1 cellular context compared by ENCODE assay signal in the genomic region with DNA sequence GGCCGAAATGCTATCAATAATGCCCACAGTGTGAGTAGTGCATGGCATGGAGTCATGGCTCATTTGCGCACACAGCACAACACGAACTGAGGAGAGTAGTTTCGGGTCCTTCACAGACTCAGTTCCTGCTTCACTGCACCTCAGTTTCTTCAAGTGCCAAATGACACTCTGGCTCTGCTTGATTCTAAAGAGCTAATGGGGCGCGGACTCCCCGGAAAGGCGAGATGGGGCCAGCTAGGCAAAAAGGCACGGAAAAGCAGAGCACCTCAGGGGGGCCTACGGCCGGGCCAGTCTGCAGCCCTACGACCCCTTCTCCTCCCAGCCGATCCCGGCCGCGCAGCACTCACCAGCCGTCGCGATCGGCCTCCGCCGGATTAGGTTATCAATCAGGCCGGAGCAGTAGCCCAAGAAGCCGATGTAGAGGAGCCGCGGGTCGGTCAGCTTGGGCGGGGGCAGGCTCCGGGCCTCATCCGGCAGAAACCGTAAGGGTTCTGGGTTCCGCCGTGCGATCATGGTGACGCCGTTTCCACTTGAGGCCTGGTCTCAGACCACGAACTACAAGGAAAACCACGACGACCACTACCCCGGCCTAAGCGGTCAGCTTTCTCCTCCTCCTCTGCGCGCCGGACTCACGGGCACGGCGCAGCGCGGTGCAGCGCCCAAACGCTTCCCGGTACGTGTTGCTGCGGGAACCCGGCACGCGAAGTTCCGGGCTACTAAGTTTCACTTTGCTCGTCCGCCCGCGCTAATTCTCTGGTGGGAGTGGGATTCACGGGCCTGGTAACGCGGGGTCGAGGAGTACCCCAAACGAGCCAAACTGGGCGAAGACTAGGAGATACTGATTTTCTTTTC.
TF ChIP-seq lines count a peak whose summit lies in the region.

A gene (minus strand): TSS at position 631 of the 852 bp plus-strand sequence. CDS start 118 bp downstream, at position 513.

TF ChIP-seq in K562, 482 proteins besides CTCF, POLR2A, EP300 and RAD21 (continued from another document and continues in another):
- TF ChIP-seq POLR3A (IDR thresholded peaks at IDR 0.05; ENCODE audit: borderline replicate concordance, extremely low read depth, insufficient read depth, insufficient read length) = no peak
- TF ChIP-seq FOXA1 (IDR thresholded peaks at IDR 0.05; ENCODE audit: borderline replicate concordance) = no peak
- TF ChIP-seq, protein P1, sequence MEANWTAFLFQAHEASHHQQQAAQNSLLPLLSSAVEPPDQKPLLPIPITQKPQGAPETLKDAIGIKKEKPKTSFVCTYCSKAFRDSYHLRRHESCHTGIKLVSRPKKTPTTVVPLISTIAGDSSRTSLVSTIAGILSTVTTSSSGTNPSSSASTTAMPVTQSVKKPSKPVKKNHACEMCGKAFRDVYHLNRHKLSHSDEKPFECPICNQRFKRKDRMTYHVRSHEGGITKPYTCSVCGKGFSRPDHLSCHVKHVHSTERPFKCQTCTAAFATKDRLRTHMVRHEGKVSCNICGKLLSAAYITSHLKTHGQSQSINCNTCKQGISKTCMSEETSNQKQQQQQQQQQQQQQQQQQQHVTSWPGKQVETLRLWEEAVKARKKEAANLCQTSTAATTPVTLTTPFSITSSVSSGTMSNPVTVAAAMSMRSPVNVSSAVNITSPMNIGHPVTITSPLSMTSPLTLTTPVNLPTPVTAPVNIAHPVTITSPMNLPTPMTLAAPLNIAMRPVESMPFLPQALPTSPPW (CRISPR knock-in tag; IDR thresholded peaks at IDR 0.05) = peak; percentile 63
- peak; percentile 44; the same call in 1 of the 2 replicates for TF ChIP-seq E2F3 (CRISPR knock-in tag; IDR thresholded peaks at IDR 0.05)
- no peak for TF ChIP-seq OTX1 (CRISPR knock-in tag; IDR thresholded peaks at IDR 0.05)
- no peak for TF ChIP-seq PRMT5 (CRISPR knock-in tag; IDR thresholded peaks at IDR 0.05)
- TF ChIP-seq ILF3 (IDR thresholded peaks at IDR 0.05; ENCODE audit: borderline replicate concordance) = no peak
- TF ChIP-seq, protein P2, sequence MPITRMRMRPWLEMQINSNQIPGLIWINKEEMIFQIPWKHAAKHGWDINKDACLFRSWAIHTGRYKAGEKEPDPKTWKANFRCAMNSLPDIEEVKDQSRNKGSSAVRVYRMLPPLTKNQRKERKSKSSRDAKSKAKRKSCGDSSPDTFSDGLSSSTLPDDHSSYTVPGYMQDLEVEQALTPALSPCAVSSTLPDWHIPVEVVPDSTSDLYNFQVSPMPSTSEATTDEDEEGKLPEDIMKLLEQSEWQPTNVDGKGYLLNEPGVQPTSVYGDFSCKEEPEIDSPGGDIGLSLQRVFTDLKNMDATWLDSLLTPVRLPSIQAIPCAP (CRISPR knock-in tag; IDR thresholded peaks at IDR 0.05; ENCODE audit: borderline replicate concordance) = no peak
- TF ChIP-seq, protein P3, sequence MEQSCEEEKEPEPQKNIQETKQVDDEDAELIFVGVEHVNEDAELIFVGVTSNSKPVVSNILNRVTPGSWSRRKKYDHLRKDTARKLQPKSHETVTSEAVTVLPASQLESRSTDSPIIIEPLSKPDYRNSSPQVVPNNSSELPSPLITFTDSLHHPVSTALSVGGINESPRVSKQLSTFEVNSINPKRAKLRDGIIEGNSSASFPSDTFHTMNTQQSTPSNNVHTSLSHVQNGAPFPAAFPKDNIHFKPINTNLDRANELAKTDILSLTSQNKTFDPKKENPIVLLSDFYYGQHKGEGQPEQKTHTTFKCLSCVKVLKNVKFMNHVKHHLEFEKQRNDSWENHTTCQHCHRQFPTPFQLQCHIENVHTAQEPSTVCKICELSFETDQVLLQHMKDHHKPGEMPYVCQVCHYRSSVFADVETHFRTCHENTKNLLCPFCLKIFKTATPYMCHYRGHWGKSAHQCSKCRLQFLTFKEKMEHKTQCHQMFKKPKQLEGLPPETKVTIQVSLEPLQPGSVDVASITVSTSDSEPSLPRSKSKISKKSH (CRISPR knock-in tag; IDR thresholded peaks at IDR 0.05) = no peak
- TF ChIP-seq L3MBTL2 (IDR thresholded peaks at IDR 0.05) = peak; percentile 82
- TF ChIP-seq, protein P4, sequence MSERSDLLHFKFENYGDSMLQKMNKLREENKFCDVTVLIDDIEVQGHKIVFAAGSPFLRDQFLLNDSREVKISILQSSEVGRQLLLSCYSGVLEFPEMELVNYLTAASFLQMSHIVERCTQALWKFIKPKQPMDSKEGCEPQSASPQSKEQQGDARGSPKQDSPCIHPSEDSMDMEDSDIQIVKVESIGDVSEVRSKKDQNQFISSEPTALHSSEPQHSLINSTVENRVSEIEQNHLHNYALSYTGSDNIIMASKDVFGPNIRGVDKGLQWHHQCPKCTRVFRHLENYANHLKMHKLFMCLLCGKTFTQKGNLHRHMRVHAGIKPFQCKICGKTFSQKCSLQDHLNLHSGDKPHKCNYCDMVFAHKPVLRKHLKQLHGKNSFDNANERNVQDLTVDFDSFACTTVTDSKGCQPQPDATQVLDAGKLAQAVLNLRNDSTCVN (CRISPR knock-in tag; IDR thresholded peaks at IDR 0.05) = no peak
- 0 out of 4 replicates have a peak, but pooled peaks of 1 of the 2 experiments have one; percentile 37 for TF ChIP-seq KDM4B (IDR thresholded peaks at IDR 0.05; ENCODE audit: borderline replicate concordance in 2 of 2, low read depth in 1 of 2)
- TF ChIP-seq, protein P5, sequence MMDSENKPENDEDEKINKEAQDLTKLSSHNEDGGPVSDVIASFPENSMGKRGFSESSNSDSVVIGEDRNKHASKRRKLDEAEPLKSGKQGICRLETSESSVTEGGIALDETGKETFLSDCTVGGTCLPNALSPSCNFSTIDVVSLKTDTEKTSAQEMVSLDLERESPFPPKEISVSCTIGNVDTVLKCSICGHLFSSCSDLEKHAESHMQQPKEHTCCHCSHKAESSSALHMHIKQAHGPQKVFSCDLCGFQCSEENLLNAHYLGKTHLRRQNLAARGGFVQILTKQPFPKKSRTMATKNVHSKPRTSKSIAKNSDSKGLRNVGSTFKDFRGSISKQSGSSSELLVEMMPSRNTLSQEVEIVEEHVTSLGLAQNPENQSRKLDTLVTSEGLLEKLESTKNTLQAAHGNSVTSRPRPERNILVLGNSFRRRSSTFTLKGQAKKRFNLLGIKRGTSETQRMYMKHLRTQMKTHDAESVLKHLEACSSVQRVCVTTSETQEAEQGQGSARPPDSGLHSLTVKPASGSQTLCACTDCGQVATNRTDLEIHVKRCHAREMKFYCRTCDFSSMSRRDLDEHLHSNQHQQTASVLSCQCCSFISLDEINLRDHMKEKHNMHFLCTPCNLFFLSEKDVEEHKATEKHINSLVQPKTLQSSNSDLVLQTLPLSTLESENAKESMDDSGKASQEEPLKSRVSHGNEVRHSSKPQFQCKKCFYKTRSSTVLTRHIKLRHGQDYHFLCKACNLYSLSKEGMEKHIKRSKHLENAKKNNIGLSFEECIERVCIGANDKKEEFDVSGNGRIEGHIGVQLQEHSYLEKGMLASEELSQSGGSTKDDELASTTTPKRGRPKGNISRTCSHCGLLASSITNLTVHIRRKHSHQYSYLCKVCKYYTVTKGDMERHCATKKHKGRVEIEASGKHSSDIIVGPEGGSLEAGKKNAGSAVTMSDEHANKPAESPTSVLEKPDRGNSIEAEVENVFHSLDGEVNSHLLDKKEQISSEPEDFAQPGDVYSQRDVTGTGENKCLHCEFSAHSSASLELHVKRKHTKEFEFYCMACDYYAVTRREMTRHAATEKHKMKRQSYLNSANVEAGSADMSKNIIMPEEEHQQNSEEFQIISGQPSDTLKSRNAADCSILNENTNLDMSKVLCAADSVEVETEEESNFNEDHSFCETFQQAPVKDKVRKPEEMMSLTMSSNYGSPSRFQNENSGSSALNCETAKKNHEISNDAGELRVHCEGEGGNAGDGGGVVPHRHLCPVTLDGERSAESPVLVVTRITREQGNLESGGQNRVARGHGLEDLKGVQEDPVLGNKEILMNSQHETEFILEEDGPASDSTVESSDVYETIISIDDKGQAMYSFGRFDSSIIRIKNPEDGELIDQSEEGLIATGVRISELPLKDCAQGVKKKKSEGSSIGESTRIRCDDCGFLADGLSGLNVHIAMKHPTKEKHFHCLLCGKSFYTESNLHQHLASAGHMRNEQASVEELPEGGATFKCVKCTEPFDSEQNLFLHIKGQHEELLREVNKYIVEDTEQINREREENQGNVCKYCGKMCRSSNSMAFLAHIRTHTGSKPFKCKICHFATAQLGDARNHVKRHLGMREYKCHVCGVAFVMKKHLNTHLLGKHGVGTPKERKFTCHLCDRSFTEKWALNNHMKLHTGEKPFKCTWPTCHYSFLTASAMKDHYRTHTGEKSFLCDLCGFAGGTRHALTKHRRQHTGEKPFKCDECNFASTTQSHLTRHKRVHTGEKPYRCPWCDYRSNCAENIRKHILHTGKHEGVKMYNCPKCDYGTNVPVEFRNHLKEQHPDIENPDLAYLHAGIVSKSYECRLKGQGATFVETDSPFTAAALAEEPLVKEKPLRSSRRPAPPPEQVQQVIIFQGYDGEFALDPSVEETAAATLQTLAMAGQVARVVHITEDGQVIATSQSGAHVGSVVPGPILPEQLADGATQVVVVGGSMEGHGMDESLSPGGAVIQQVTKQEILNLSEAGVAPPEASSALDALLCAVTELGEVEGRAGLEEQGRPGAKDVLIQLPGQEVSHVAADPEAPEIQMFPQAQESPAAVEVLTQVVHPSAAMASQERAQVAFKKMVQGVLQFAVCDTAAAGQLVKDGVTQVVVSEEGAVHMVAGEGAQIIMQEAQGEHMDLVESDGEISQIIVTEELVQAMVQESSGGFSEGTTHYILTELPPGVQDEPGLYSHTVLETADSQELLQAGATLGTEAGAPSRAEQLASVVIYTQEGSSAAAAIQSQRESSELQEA (IDR thresholded peaks at IDR 0.05; ENCODE audit: low read depth) = no peak
- TF ChIP-seq, protein P6, sequence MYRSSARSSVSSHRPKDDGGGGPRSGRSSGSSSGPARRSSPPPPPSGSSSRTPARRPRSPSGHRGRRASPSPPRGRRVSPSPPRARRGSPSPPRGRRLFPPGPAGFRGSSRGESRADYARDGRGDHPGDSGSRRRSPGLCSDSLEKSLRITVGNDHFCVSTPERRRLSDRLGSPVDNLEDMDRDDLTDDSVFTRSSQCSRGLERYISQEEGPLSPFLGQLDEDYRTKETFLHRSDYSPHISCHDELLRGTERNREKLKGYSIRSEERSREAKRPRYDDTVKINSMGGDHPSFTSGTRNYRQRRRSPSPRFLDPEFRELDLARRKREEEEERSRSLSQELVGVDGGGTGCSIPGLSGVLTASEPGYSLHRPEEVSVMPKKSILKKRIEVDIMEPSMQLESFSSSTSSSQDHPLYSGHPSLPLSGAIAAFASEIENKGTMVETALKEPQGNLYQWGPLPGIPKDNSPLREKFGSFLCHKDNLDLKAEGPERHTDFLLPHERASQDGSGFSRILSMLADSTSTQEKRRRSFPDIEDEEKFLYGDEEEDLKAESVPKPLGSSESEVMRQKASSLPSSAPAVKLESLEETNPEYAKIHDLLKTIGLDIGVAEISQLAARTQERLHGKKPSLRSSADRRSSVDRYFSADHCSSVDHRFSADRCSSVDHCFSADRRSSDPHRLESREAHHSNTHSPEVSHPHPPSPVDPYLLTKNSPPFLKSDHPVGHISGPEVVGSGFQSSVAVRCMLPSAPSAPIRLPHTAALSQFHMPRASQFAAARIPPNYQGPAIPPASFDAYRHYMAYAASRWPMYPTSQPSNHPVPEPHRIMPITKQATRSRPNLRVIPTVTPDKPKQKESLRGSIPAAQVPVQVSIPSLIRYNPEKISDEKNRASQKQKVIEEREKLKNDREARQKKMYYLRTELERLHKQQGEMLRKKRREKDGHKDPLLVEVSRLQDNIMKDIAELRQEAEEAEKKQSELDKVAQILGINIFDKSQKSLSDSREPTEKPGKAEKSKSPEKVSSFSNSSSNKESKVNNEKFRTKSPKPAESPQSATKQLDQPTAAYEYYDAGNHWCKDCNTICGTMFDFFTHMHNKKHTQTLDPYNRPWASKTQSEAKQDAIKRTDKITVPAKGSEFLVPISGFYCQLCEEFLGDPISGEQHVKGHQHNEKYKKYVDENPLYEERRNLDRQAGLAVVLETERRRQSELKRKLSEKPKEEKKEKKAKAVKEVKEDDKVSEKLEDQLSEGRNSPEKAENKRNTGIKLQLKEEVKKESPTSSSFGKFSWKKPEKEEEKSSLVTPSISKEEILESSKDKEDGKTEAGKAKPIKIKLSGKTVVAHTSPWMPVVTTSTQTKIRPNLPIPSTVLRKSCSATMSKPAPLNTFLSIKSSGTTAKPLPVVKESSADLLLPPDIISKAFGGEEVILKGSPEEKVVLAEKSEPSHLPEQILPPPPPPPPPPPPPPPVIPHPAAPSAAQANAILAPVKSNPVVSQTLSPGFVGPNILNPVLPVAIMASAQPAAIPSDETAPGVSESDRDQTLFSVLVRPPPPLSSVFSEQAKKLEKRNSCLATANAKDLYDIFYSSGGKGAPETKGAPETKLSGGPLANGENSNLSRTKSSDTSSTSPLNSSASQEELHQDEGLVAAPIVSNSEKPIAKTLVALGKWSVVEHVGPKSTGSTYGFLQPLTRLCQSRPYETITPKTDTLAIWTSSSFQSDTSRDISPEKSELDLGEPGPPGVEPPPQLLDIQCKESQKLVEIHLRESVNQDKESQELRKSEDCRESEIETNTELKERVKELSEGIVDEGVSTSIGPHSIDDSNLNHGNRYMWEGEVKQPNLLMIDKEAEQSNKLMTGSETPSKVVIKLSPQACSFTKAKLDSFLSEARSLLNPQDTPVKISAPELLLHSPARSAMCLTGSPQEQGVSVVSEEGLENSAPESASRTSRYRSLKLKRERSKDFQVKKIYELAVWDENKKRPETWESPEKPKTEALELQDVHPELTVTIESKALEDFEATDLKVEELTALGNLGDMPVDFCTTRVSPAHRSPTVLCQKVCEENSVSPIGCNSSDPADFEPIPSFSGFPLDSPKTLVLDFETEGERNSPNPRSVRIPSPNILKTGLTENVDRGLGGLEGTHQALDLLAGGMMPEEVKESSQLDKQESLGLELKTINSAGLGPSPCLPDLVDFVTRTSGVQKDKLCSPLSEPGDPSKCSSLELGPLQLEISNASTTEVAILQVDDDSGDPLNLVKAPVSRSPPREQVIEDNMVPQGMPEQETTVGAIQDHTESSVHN (IDR thresholded peaks at IDR 0.05; ENCODE audit: borderline replicate concordance in 1 of 2, low read depth in 1 of 2) = no peak
- TF ChIP-seq PTRF (tag; IDR thresholded peaks at IDR 0.05) = no peak
- TF ChIP-seq ARHGAP35 (IDR thresholded peaks at IDR 0.05; ENCODE audit: partially characterized antibody) = no peak
- TF ChIP-seq MECOM (CRISPR knock-in tag; IDR thresholded peaks at IDR 0.05) = no peak
- TF ChIP-seq, protein P7, sequence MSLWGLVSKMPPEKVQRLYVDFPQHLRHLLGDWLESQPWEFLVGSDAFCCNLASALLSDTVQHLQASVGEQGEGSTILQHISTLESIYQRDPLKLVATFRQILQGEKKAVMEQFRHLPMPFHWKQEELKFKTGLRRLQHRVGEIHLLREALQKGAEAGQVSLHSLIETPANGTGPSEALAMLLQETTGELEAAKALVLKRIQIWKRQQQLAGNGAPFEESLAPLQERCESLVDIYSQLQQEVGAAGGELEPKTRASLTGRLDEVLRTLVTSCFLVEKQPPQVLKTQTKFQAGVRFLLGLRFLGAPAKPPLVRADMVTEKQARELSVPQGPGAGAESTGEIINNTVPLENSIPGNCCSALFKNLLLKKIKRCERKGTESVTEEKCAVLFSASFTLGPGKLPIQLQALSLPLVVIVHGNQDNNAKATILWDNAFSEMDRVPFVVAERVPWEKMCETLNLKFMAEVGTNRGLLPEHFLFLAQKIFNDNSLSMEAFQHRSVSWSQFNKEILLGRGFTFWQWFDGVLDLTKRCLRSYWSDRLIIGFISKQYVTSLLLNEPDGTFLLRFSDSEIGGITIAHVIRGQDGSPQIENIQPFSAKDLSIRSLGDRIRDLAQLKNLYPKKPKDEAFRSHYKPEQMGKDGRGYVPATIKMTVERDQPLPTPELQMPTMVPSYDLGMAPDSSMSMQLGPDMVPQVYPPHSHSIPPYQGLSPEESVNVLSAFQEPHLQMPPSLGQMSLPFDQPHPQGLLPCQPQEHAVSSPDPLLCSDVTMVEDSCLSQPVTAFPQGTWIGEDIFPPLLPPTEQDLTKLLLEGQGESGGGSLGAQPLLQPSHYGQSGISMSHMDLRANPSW (CRISPR knock-in tag; IDR thresholded peaks at IDR 0.05) = no peak
- peak; percentile 59 to 74 for TF ChIP-seq NRF1 (conservative IDR thresholded peaks at IDR 0.05 in 1 of 2, IDR thresholded peaks at IDR 0.05 in 1 of 2)
